Comparison of ENCODE assay signal across 1 cellular context in the genomic region with DNA sequence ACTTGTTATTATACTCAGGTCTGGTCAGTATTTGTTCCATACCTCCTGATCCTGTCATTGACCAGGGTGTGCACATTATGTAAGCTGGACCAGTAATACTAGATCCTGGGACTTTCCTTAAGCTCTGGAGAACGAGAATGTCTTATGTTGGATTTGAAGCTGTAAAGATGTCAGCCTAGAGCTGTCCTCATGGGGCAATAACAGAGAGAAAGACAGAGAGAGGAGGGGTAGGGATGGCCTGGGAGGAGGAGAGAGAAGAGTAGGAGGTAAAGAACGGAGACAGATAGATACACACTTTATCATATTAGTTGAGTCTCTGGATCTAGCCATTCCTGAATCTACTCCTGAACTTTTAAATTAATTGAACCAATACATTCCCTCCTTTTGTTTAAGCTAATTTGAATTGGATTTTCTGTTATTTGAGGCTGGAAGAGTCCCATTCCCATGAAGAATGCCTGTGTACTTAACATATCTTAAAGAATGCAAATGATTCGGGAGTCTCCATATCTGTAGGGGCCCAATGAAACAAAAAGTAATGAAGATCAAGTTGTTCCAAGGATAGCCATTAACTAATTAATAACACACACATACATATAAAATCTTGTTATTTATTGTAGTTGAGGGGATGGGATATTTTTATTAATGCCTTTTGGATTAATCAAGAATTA.
TF ChIP-seq lines count a peak whose summit lies in the region.

No MANE protein-coding gene starts in this region.

TF ChIP-seq in WTC11, 78 proteins besides CTCF, POLR2A, EP300 and RAD21 (continued from another document):
- TF ChIP-seq, protein P1, sequence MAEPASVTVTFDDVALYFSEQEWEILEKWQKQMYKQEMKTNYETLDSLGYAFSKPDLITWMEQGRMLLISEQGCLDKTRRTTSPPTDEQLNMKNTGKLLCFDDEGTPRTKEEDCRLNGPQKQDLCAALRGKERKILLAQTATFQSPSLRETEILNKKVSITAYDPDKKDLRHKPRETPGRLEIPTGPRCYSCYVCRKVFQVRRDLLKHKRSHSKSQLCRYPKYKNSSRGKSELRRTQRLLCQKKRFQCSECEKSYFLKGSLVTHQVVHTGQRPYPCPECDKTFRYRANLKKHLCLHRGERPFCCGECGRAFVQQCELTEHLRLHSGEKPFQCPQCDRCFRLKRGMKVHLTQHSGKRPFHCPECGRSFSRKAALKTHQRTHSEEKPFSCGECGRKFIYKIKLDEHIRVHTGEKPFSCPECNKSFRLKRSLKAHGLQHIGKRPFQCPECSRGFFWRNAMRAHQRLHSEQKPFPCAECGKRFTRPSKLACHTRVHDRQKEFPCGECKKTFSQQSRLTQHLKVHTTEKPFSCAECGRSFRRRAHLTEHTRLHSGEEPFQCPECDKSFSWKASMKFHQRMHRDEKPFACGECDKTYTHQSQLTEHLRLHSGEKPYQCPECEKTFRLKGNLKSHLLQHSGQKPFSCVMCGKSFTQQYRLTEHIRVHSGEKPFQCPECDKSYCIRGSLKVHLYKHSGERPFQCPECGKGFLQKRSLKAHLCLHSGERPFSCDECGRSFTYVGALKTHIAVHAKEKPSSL (CRISPR knock-in tag; conservative IDR thresholded peaks at IDR 0.05), result no peak
- no peak for TF ChIP-seq MYBL2 (CRISPR knock-in tag; IDR thresholded peaks at IDR 0.05)
- TF ChIP-seq, protein P2, sequence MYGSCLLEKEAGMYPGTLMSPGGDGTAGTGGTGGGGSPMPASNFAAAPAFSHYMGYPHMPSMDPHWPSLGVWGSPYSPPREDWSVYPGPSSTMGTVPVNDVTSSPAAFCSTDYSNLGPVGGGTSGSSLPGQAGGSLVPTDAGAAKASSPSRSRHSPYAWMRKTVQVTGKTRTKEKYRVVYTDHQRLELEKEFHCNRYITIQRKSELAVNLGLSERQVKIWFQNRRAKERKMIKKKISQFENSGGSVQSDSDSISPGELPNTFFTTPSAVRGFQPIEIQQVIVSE (CRISPR knock-in tag; IDR thresholded peaks at IDR 0.05; ENCODE audit: borderline replicate concordance), result no peak
- 0 out of 2 replicates have a peak, but pooled peaks have one; percentile 27 for TF ChIP-seq ZNF232 (CRISPR knock-in tag; IDR thresholded peaks at IDR 0.05)
- TF ChIP-seq ETV6 (CRISPR knock-in tag; IDR thresholded peaks at IDR 0.05), result no peak
TF ChIP-seq in WTC11: peak in this region for 2.
